In genomic region chr9:124329393-124329792, GRCh38 we compare ENCODE assay signal across 22 cellular contexts.
A peak's percentile ranks its signal among the peaks of the same experiment; 100 is the strongest.
DNase-seq lines count a peak whose midpoint lies in the region; ATAC-seq and TF ChIP-seq lines count a peak whose summit lies in the region.
"Had no signal": no experiment of that assay in that cellular context is flagged by ENCODE, and none has a peak within 500 bp of the region (broad histone marks: within the 10 kb centered on the region; RNA-seq: fewer than 3 reads in every experiment).

No MANE protein-coding gene starts in this region.

- WGBS in psoas muscle, 3 donors, result 58 to 72% (median 60%) methylated on average over 11 of the region's 11 CpGs

- H3K9me3 ChIP-seq in psoas muscle, result no peaks in the 10 kb centered on the region
- H3K9me3 ChIP-seq: HAP-1 had no signal

- no peaks in the 10 kb centered on the region for H3K27me3 ChIP-seq in psoas muscle (ENCODE audit: insufficient read depth in 3 of 3, low read length in 2 of 3)

- H3K27ac ChIP-seq in psoas muscle (peak overlapping the region; percentile 77), coronary artery (no peak overlapping the region)
- H3K27ac ChIP-seq: SK-N-MC had no signal

- no peaks in the 10 kb centered on the region for H3K27me3 Mint-ChIP-seq in brain
- H3K27me3 Mint-ChIP-seq: B cell; CD8-positive, alpha-beta memory T cell had no signal

- intact Hi-C loops in psoas muscle (cut with DNase I), result no loop called here

- H3K4me3 Mint-ChIP-seq in brain, result no peak overlapping the region
- H3K4me3 Mint-ChIP-seq: B cell; CD14-positive monocyte; CD8-positive, alpha-beta memory T cell; HFFc6 had no signal

- peaks cover 42% of the 10 kb centered on the region for H3K4me1 Mint-ChIP-seq in brain
- H3K4me1 Mint-ChIP-seq: CD14-positive monocyte; CD8-positive, alpha-beta memory T cell had no signal

- H3K4me3 ChIP-seq in psoas muscle, result no peak overlapping the region
- no peak overlapping the region for H3K4me3 ChIP-seq in coronary artery
- no peak overlapping the region for H3K4me3 ChIP-seq in foreskin fibroblast (ENCODE audit: low read depth in 1 of 2, low read length in 2 of 2)
- H3K4me3 ChIP-seq: HAP-1, SK-N-MC had no signal

- TF ChIP-seq CTCF in brain (conservative IDR thresholded peaks at IDR 0.05), result no peak
- TF ChIP-seq CTCF in psoas muscle (IDR thresholded peaks at IDR 0.05), result no peak
- no peak for TF ChIP-seq CTCF in coronary artery (IDR thresholded peaks at IDR 0.05)
- no peak for TF ChIP-seq CTCF in foreskin fibroblast (IDR thresholded peaks at IDR 0.05; ENCODE audit: low read depth, low read length)

- ATAC-seq in psoas muscle, result peak in 2 of 4 donors; percentile 2 to 7

- DNase-seq in hypothalamus (lab: John Stamatoyannopoulos, UW) (peak in 30 of 51 donors; percentile 6 to 73 (median 41)), psoas muscle (no peak), coronary artery (ENCODE audit: low spot score) (no peak), HPDE6-E6E7 (ENCODE audit: extremely low spot score) (no peak), foreskin fibroblast (no peak)
- no peak for DNase-seq in activated T-cell treated with anti-CD3 and anti-CD28 coated beads, Interleukin-2, amount 50 U/mL, for 1 hour
- DNase-seq: CD8-positive, alpha-beta memory T cell; DMS79 treated with DMSO at 0.1 percent for 48 hours; GF-D8; GOT3; HFFc6; NCI-H1048; NCI-H1694; NCI-H2171; NCI-H226; NCI-H510A; SIG-M5 had no signal

- peak overlapping the region in 3 of 5 experiments; percentile 66 to 95 (median 84) for H3K27ac Mint-ChIP-seq in brain
- H3K27ac Mint-ChIP-seq: CD8-positive, alpha-beta memory T cell; HFFc6 had no signal

- H3K9me3 Mint-ChIP-seq in brain, result peaks cover 0 to 1% (median 0%) of the 10 kb centered on the region in 5 experiments
- H3K9me3 Mint-ChIP-seq: CD14-positive monocyte; CD8-positive, alpha-beta memory T cell; HFFc6 had no signal

- H3K36me3 ChIP-seq in psoas muscle (ENCODE audit: insufficient read depth in 1 of 2, low read depth in 1 of 2), result peaks cover 0 to 44% of the 10 kb centered on the region in 2 donors

- H3K4me1 ChIP-seq in psoas muscle, result no peaks in the 10 kb centered on the region
- H3K4me1 ChIP-seq: HAP-1 had no signal

- peaks cover 16% of the 10 kb centered on the region for H3K36me3 Mint-ChIP-seq in brain

Comparison
In these comparisons a context has a peak if more than half of its experiments do, and no peak if none do; other contexts are left out.
1. DNase-seq: peak in hypothalamus (30 of 51); none in psoas muscle (0 of 2), coronary artery (single experiment), HPDE6-E6E7 (single experiment), foreskin fibroblast (0 of 2) and activated T-cell treated with anti-CD3 and anti-CD28 coated beads, Interleukin-2, amount 50 U/mL, for 1 hour (single experiment).